ENCODE assay signal across 24 cellular contexts in genomic region chr2:220445429-220446105, GRCh38.
DNase-seq lines count a peak whose midpoint lies in the region; ATAC-seq and TF ChIP-seq lines count a peak whose summit lies in the region.
"Had no signal": no experiment of that assay in that cellular context is flagged by ENCODE, and none has a peak within 500 bp of the region (broad histone marks: within the 10 kb centered on the region; RNA-seq: fewer than 3 reads in every experiment).

No MANE protein-coding gene starts in this region.

- no peak for ATAC-seq in activated T-cell treated with anti-CD3 and anti-CD28 coated beads, Interleukin-2, amount 50 U/mL, for 4 hours
- ATAC-seq: GM12878 had no signal

- peaks cover 3% of the 10 kb centered on the region for H3K9me3 Mint-ChIP-seq in activated T-cell treated with anti-CD3 and anti-CD28 coated beads, Interleukin-2, amount 50 U/mL, for 4 hours
- H3K9me3 Mint-ChIP-seq in endothelial cell (ENCODE audit: unreplicated experiment): no peaks in the 10 kb centered on the region
- H3K9me3 Mint-ChIP-seq: activated naive CD4-positive, alpha-beta T cell treated with anti-CD3 and anti-CD28 coated beads, Interleukin-2, amount 50 U/mL, for 24 hours had no signal

- no peaks in the 10 kb centered on the region for H3K36me3 Mint-ChIP-seq in activated T-cell treated with anti-CD3 and anti-CD28 coated beads, Interleukin-2, amount 50 U/mL, for 4 hours (ENCODE audit: insufficient read depth)
- H3K36me3 Mint-ChIP-seq in endothelial cell (ENCODE audit: low read depth, unreplicated experiment): no peaks in the 10 kb centered on the region
- H3K36me3 Mint-ChIP-seq: activated naive CD4-positive, alpha-beta T cell treated with anti-CD3 and anti-CD28 coated beads, Interleukin-2, amount 50 U/mL, for 24 hours had no signal

- no peak overlapping the region for H3K27ac Mint-ChIP-seq in endothelial cell (ENCODE audit: unreplicated experiment)
- H3K27ac Mint-ChIP-seq: activated naive CD4-positive, alpha-beta T cell treated with anti-CD3 and anti-CD28 coated beads, Interleukin-2, amount 50 U/mL, for 24 hours; CD4-positive, alpha-beta T cell; nephron progenitor cell had no signal

- DNase-seq in EL (peak; percentile 71), NCI-H226 (peak; percentile 12), fibroblast of the aortic adventitia (ENCODE audit: low read depth) (peak; percentile 23), putamen (ENCODE audit: low spot score) (peak; percentile 45), NCI-H2029 (lab: John Stamatoyannopoulos, UW) (no peak), endothelial cell (ENCODE audit: low spot score) (no peak)
- no peak for DNase-seq in activated CD8-positive, alpha-beta memory T cell treated with anti-CD3 and anti-CD28 coated beads for 24 hours
- no peak for DNase-seq in activated T-cell treated with anti-CD3 and anti-CD28 coated beads, Interleukin-2, amount 50 U/mL, for 4 hours
- DNase-seq: activated CD4-positive, alpha-beta T cell treated with anti-CD3 and anti-CD28 coated beads for 48 hours; CD4-positive, alpha-beta T cell; DMS 273 treated with DMSO at 0.1 percent for 48 hours; esophagus squamous epithelium; Kasumi-1; midbrain; NCI-H1092 treated with DMSO at 0.1 percent for 48 hours; NCI-H2029 treated with DMSO at 0.1 percent for 48 hours; NCI-H446 treated with DMSO at 0.1 percent for 48 hours; nephron progenitor cell; posterior cingulate gyrus; sigmoid colon; SK-N-SH had no signal

- H3K4me1 Mint-ChIP-seq in activated T-cell treated with anti-CD3 and anti-CD28 coated beads, Interleukin-2, amount 50 U/mL, for 4 hours (ENCODE audit: low read depth): no peaks in the 10 kb centered on the region
- no peaks in the 10 kb centered on the region for H3K4me1 Mint-ChIP-seq in endothelial cell (ENCODE audit: unreplicated experiment)
- H3K4me1 Mint-ChIP-seq: activated naive CD4-positive, alpha-beta T cell treated with anti-CD3 and anti-CD28 coated beads, Interleukin-2, amount 50 U/mL, for 24 hours; nephron progenitor cell had no signal

- H3K27me3 Mint-ChIP-seq in activated T-cell treated with anti-CD3 and anti-CD28 coated beads, Interleukin-2, amount 50 U/mL, for 4 hours (ENCODE audit: low read depth): no peaks in the 10 kb centered on the region
- peaks cover 2% of the 10 kb centered on the region for H3K27me3 Mint-ChIP-seq in endothelial cell (ENCODE audit: unreplicated experiment)
- H3K27me3 Mint-ChIP-seq: CD4-positive, alpha-beta T cell had no signal

- H3K4me3 ChIP-seq in fibroblast of the aortic adventitia (ENCODE audit: low read depth, low read length): no peak overlapping the region
- H3K4me3 ChIP-seq: ascending aorta, esophagus squamous epithelium, GM12878, sigmoid colon had no signal

- no peak overlapping the region for H3K4me3 Mint-ChIP-seq in activated T-cell treated with anti-CD3 and anti-CD28 coated beads, Interleukin-2, amount 50 U/mL, for 4 hours
- no peak overlapping the region for H3K4me3 Mint-ChIP-seq in endothelial cell (ENCODE audit: unreplicated experiment)
- H3K4me3 Mint-ChIP-seq: activated naive CD4-positive, alpha-beta T cell treated with anti-CD3 and anti-CD28 coated beads, Interleukin-2, amount 50 U/mL, for 24 hours; CD4-positive, alpha-beta T cell; nephron progenitor cell had no signal

- no peak for TF ChIP-seq CTCF in fibroblast of the aortic adventitia (IDR thresholded peaks at IDR 0.05; ENCODE audit: insufficient read depth, low read length)
- TF ChIP-seq CTCF in endothelial cell (IDR thresholded peaks at IDR 0.05; ENCODE audit: unreplicated experiment): no peak

Comparison
In these comparisons a context has a peak if more than half of its experiments do, and no peak if none do; other contexts are left out.
1. DNase-seq: peak in EL (single experiment), NCI-H226 (single experiment), fibroblast of the aortic adventitia (single experiment) and putamen (single experiment); none in activated CD8-positive, alpha-beta memory T cell treated with anti-CD3 and anti-CD28 coated beads for 24 hours (single experiment), activated T-cell treated with anti-CD3 and anti-CD28 coated beads, Interleukin-2, amount 50 U/mL, for 4 hours (single experiment), NCI-H2029 (single experiment) and endothelial cell (single experiment).